8 cellular contexts compared by ENCODE assay signal in genomic region chrX:12946838-12947544, GRCh38. TPM values are rescaled to one million over a fixed set of nuclear protein-coding genes. Genes with fewer than 3 reads are reported as not detected.
DNase-seq lines count a peak whose midpoint lies in the region; ATAC-seq, FAIRE-seq and TF ChIP-seq lines count a peak whose summit lies in the region.

No MANE protein-coding gene starts in this region.

- no peak overlapping the region for H3K4me3 ChIP-seq in GM06990 (replicated peaks; ENCODE audit: low read depth, low read length)
- no peak overlapping the region for H3K4me3 ChIP-seq in fibroblast of lung (replicated peaks in 1 of 4; ENCODE audit: control extremely low read depth in 1 of 4, insufficient read depth in 1 of 4, low read depth in 3 of 4, low read length in 4 of 4)
- H3K4me3 ChIP-seq in testis, result no peak overlapping the region

- no peaks in the 10 kb centered on the region for H3K79me2 ChIP-seq in fibroblast of lung (ENCODE audit: control insufficient read depth, insufficient read depth, low read length)

- no peak; the same call in 1 of the 2 replicates for TF ChIP-seq EP300 in Ishikawa (IDR thresholded peaks at IDR 0.05; ENCODE audit: borderline replicate concordance)

- no peak overlapping the region for H3K4me3 Mint-ChIP-seq in activated T-cell treated with anti-CD3 and anti-CD28 coated beads, Interleukin-2, amount 50 U/mL, for 4 hours
- H3K4me3 Mint-ChIP-seq in natural killer cell, result peak overlapping the region; percentile 55

- FAIRE-seq in H54 (lab: Jason Lieb, UNC), result no peak

- H3K27ac ChIP-seq in fibroblast of lung (ENCODE audit: insufficient read depth, low read length), result no peak overlapping the region
- H3K27ac ChIP-seq in testis, result peak overlapping the region in 1 of 2 donors; percentile 41

- TF ChIP-seq POLR2A in testis (IDR thresholded peaks at IDR 0.05), result no peak
- TF ChIP-seq POLR2A in H54 (IDR thresholded peaks at IDR 0.05; ENCODE audit: low read depth, low read length), result no peak

- TF ChIP-seq CTCF in GM06990 (IDR thresholded peaks at IDR 0.05; ENCODE audit: insufficient read depth, low read length, poor library complexity, severe bottlenecking), result peak; percentile 99
- peak; percentile 95 to 96 for TF ChIP-seq CTCF in fibroblast of lung (conservative IDR thresholded peaks at IDR 0.05 in 1 of 2, IDR thresholded peaks at IDR 0.05 in 1 of 2; ENCODE audit: low read depth in 1 of 2, low read length in 2 of 2)
- TF ChIP-seq CTCF in natural killer cell (IDR thresholded peaks at IDR 0.05), result peak; percentile 91
- TF ChIP-seq CTCF in testis (IDR thresholded peaks at IDR 0.05), result peak; percentile 74 to 92 (median 85)

- H3K36me3 Mint-ChIP-seq in activated T-cell treated with anti-CD3 and anti-CD28 coated beads, Interleukin-2, amount 50 U/mL, for 4 hours (ENCODE audit: insufficient read depth), result no peaks in the 10 kb centered on the region
- H3K36me3 Mint-ChIP-seq in natural killer cell, result no peaks in the 10 kb centered on the region

- peak; percentile 15 to 22 for ATAC-seq in activated T-cell treated with anti-CD3 and anti-CD28 coated beads, Interleukin-2, amount 50 U/mL, for 4 hours
- ATAC-seq in natural killer cell, result peak; percentile 54 to 72 (median 62)

- H2AFZ ChIP-seq in fibroblast of lung (ENCODE audit: low read length), result peak overlapping the region; percentile 72

- H3K4me1 Mint-ChIP-seq in activated T-cell treated with anti-CD3 and anti-CD28 coated beads, Interleukin-2, amount 50 U/mL, for 4 hours (ENCODE audit: low read depth), result peaks cover 57% of the 10 kb centered on the region
- peaks cover 32 to 52% of the 10 kb centered on the region in 2 donors for H3K4me1 Mint-ChIP-seq in natural killer cell

- 36 to 41% methylated on average over 5 of the region's 5 CpGs for WGBS in testis, 2 donors

- TF ChIP-seq RAD21 in Ishikawa (IDR thresholded peaks at IDR 0.05; ENCODE audit: low read depth), result peak; percentile 82

- peaks cover 6% of the 10 kb centered on the region for H3K4me1 ChIP-seq in fibroblast of lung (ENCODE audit: control insufficient read depth, extremely low read depth, insufficient read depth, low read length)
- H3K4me1 ChIP-seq in testis, result peaks cover 6% of the 10 kb centered on the region

- DNase-seq in GM06990 (ENCODE audit: extremely low read depth, insufficient read length), result no peak
- DNase-seq in OCI-M1 (lab: John Stamatoyannopoulos, UW), result peak; percentile 86
- peak; percentile 77 for DNase-seq in activated T-cell treated with anti-CD3 and anti-CD28 coated beads, Interleukin-2, amount 50 U/mL, for 4 hours
- peak; percentile 78 to 86 for DNase-seq in fibroblast of lung (ENCODE audit: low read depth in 2 of 2)
- DNase-seq in natural killer cell, result peak; percentile 60
- peak; percentile 81 for DNase-seq in testis
- DNase-seq in H54 (ENCODE audit: insufficient read length, low spot score), result no peak

- no peak overlapping the region for H3K9ac ChIP-seq in fibroblast of lung (ENCODE audit: insufficient read depth, low read length)

- H4K20me1 ChIP-seq in fibroblast of lung (ENCODE audit: control insufficient read depth, extremely low read depth, insufficient read depth, low read length), result no peaks in the 10 kb centered on the region

- H3K36me3 ChIP-seq in GM06990 (ENCODE audit: control insufficient read depth, insufficient read depth, low read length) (no peaks in the 10 kb centered on the region), fibroblast of lung (ENCODE audit: control insufficient read depth, insufficient read depth, low read length) (no peaks in the 10 kb centered on the region), testis (ENCODE audit: low read depth, missing control alignments) (no peaks in the 10 kb centered on the region)

- H3K27me3 Mint-ChIP-seq in activated T-cell treated with anti-CD3 and anti-CD28 coated beads, Interleukin-2, amount 50 U/mL, for 4 hours (ENCODE audit: low read depth), result no peaks in the 10 kb centered on the region
- H3K27me3 Mint-ChIP-seq in natural killer cell (ENCODE audit: low read depth in 2 of 2), result peaks cover 0 to 3% of the 10 kb centered on the region in 2 donors

- no peaks in the 10 kb centered on the region for H3K9me3 Mint-ChIP-seq in activated T-cell treated with anti-CD3 and anti-CD28 coated beads, Interleukin-2, amount 50 U/mL, for 4 hours
- H3K9me3 Mint-ChIP-seq in natural killer cell, result no peaks in the 10 kb centered on the region

- H3K27me3 ChIP-seq in GM06990 (replicated peaks; ENCODE audit: control insufficient read depth, insufficient read depth, low read length) (no peaks in the 10 kb centered on the region), fibroblast of lung (ENCODE audit: control insufficient read depth, insufficient read depth, low read length) (no peaks in the 10 kb centered on the region), testis (no peaks in the 10 kb centered on the region)

- H3K9me3 ChIP-seq in fibroblast of lung (ENCODE audit: control insufficient read depth, insufficient read depth, low read depth, low read length) (no peaks in the 10 kb centered on the region), testis (no peaks in the 10 kb centered on the region)

- peak overlapping the region; percentile 95 to 97 for H3K27ac Mint-ChIP-seq in natural killer cell

- intact Hi-C loops in natural killer cell (cut with micrococcal nuclease), result loop anchor here (1.0 to 5.0 kb wide), 3 partner anchors 196 to 1085 kb away; no protein-coding TSS in a partner anchor
- intact Hi-C loops in testis (cut with DNase I; ENCODE audit: low total_unique reads), result no loop called here

- H3K4me2 ChIP-seq in fibroblast of lung (ENCODE audit: extremely low read depth, insufficient read depth, low read length), result no peak overlapping the region

TF ChIP-seq in Ishikawa, 13 proteins besides CTCF, POLR2A, EP300 and RAD21:
- TF ChIP-seq USF1 (IDR thresholded peaks at IDR 0.05) (no peak), CREB1 (IDR thresholded peaks at IDR 0.05; ENCODE audit: low read depth) (no peak), TEAD4 (IDR thresholded peaks at IDR 0.05) (peak; percentile 84), TCF12 (IDR thresholded peaks at IDR 0.05; ENCODE audit: low read depth) (no peak; the same call in 1 of the 2 replicates), ZBTB7A (IDR thresholded peaks at IDR 0.05; ENCODE audit: low read depth) (no peak), EGR1 (IDR thresholded peaks at IDR 0.05) (no peak), CEBPB (IDR thresholded peaks at IDR 0.05) (no peak; the same call in 1 of the 2 replicates), NFIC (IDR thresholded peaks at IDR 0.05) (peak; percentile 19; the same call in 1 of the 2 replicates), FOXM1 (IDR thresholded peaks at IDR 0.05; ENCODE audit: borderline replicate concordance, low read depth) (peak; percentile 69), REST (IDR thresholded peaks at IDR 0.05; ENCODE audit: low read depth) (no peak)

RNA-seq across cellular contexts. Expression of gene TMSB4X, which starts 27.9 kb away (rescaled TPM):
- 1,000 to 10,000 TPM; 1,344 to 1,576 (median 1,475) TPM for total RNA-seq in activated T-cell treated with anti-CD3 and anti-CD28 coated beads, Interleukin-2, amount 50 U/mL, for 4 hours
- 14,195 and 17,013 TPM in 2 replicates for total RNA-seq in fibroblast of lung
- 10,803 and 14,631 TPM in 2 replicates for polyA plus RNA-seq in fibroblast of lung
- polyA plus RNA-seq in fibroblast of lung (2012), result 9,084 and 12,343 TPM in 2 replicates
- polyA minus RNA-seq in fibroblast of lung (ENCODE audit: low replicate concordance), result 550 and 997 TPM in 2 replicates
- 1,000 to 10,000 TPM; 5,049 to 6,005 (median 5,892) TPM for total RNA-seq in natural killer cell
- 100 to 1,000 TPM; 384 to 669 TPM for total RNA-seq in testis
- polyA plus RNA-seq in testis (ENCODE audit: insufficient read depth, low read depth, low replicate concordance), result 1,448 TPM

RNA-seq across cellular contexts. Expression of gene TLR8, which starts 40.6 kb away (rescaled TPM):
- total RNA-seq in activated T-cell treated with anti-CD3 and anti-CD28 coated beads, Interleukin-2, amount 50 U/mL, for 4 hours, result not detected
- not detected in 2 replicates for total RNA-seq in fibroblast of lung
- polyA plus RNA-seq in fibroblast of lung, result not detected in 2 replicates
- polyA plus RNA-seq in fibroblast of lung (2012), result not detected in 2 replicates
- polyA minus RNA-seq in fibroblast of lung (ENCODE audit: low replicate concordance), result not detected in 2 replicates
- 1 to 10 TPM in 1 of 3 donors, under 1 TPM in 2; 0.95 to 1.9 (median 0.95) TPM for total RNA-seq in natural killer cell
- total RNA-seq in testis, result under 1 TPM; 0.08 to 0.50 TPM
- polyA plus RNA-seq in testis (ENCODE audit: insufficient read depth, low read depth, low replicate concordance), result 1.3 TPM

Comparison
In these comparisons a context has a peak if more than half of its experiments do, and no peak if none do; other contexts are left out.
1. DNase-seq: peak in OCI-M1 (single experiment), activated T-cell treated with anti-CD3 and anti-CD28 coated beads, Interleukin-2, amount 50 U/mL, for 4 hours (single experiment), fibroblast of lung (2 of 2), natural killer cell (single experiment) and testis (single experiment); none in GM06990 (single experiment) and H54 (single experiment).
2. Peak in every context shown above with its lines, with median percentiles within 50 percentile points of each other: CTCF ChIP-seq.